Comparison of ENCODE assay signal across 37 cellular contexts in the genomic region with DNA sequence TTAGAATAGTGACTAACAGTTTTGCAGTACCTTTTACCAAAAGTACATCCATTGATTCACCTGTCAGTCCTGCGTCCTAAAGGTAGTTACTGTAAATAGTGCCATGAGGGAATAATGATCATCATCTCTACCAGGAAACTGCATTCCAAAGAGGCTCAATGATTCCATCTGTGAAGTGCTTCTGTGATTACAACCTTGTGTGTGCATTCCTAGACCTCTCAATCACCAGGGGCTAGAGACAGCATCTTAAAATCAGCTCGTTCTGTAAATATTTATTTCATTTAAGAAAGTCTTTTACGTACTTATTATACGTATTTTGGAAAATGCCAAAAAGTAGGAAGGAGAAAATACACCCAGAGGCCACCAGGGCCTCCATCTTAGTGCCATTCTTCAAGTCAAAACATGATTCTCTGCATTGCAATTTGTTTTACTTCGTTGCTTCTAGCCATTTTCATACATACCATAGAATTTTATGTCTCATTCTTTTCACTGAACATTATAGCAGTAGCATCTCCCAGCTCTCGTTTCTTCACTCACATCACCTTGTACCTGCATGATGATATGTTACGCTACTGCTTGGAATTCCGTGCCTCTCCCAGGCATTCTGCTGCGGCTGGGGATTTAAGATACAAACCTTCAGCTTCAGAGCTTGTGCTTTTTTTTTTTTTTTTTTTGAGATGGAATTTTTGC.
"Had no signal": no experiment of that assay in that cellular context is flagged by ENCODE, and none has a peak within 500 bp of the region (broad histone marks: within the 10 kb centered on the region; RNA-seq: fewer than 3 reads in every experiment).

No MANE protein-coding gene starts in this region.

- H3K36me3 ChIP-seq: brain microvascular endothelial cell, Peyer's patch, SJSA1 had no signal

- H3K9me2 ChIP-seq: SK-N-SH had no signal

- H3K36me3 Mint-ChIP-seq: activated CD4-positive, alpha-beta memory T cell treated with anti-CD3 and anti-CD28 coated beads for 36 hours; activated CD8-positive, alpha-beta memory T cell treated with anti-CD3 and anti-CD28 coated beads, Interleukin-2, amount 10 ng/mL, durations not matched to agents 7 days and 5 days; activated naive CD4-positive, alpha-beta T cell treated with anti-CD3 and anti-CD28 coated beads, Interleukin-2, amount 10 ng/mL, durations not matched to agents 7 days and 5 days; activated naive CD8-positive, alpha-beta T cell had no signal

- DNase-seq: activated B cell treated with CpG ODN at 0.5 μM for 24 hours; activated CD4-positive, alpha-beta memory T cell treated with anti-CD3 and anti-CD28 coated beads for 36 hours; activated CD4-positive, alpha-beta T cell treated with anti-CD3 and anti-CD28 coated beads for 4 hours; activated CD4-positive, alpha-beta T cell treated with anti-CD3 and anti-CD28 coated beads, Interleukin-2, amount 50 U/mL, for 1 hour; activated CD4-positive, CD25-positive, alpha-beta regulatory T cell treated with anti-CD3 and anti-CD28 coated beads, Interleukin-2, amount 50 U/mL, for 72 hours; activated CD8-positive, alpha-beta memory T cell treated with anti-CD3 and anti-CD28 coated beads for 24 hours; activated CD8-positive, alpha-beta memory T cell treated with anti-CD3 and anti-CD28 coated beads, Interleukin-2, amount 10 ng/mL, durations not matched to agents 7 days and 5 days; activated CD8-positive, alpha-beta memory T cell treated with anti-CD3 and anti-CD28 coated beads, Interleukin-2, amount 50 U/mL, for 48 hours; activated effector memory CD4-positive, alpha-beta T cell treated with Interleukin-2 at 50 U/mL for 16 hours; activated naive CD4-positive, alpha-beta T cell treated with anti-CD3 and anti-CD28 coated beads, Interleukin-2, amount 10 ng/mL, durations not matched to agents 7 days and 5 days; activated naive CD8-positive, alpha-beta T cell treated with anti-CD3 and anti-CD28 coated beads, Interleukin-2, amount 50 U/mL, for 24 hours; activated T-cell treated with anti-CD3 and anti-CD28 coated beads, Interleukin-2, amount 50 U/mL, for 48 hours; anterior cingulate cortex; brain microvascular endothelial cell; central memory CD4-positive, alpha-beta T cell; Kasumi-1; KBM-7; MM.1S; MV-4-11; NCI-H1092; NCI-H1436 treated with DMSO at 0.1 percent for 48 hours; NCI-H1694 treated with DMSO at 0.1 percent for 48 hours; NCI-H2029; NCI-H345; NCI-H526; NCI-H748 treated with DMSO at 0.1 percent for 48 hours; NK-92 treated with Interleukin-12 subunit alpha and Interleukin-12 subunit beta, amount 100 ng/mL, for 24 hours; PC-3; Peyer's patch; RPMI8226; SHP77 treated with DMSO at 0.1 percent for 48 hours; SK-N-SH; T-helper 2 cell; T-helper 9 cell had no signal

- H3K4me3 ChIP-seq: Peyer's patch, SJSA1 had no signal

- H3K9ac ChIP-seq: SK-N-SH had no signal

- H3K9me3 ChIP-seq: Peyer's patch, SK-N-SH had no signal

- ATAC-seq: activated CD8-positive, alpha-beta memory T cell treated with anti-CD3 and anti-CD28 coated beads, Interleukin-2, amount 10 ng/mL, durations not matched to agents 7 days and 5 days; activated naive CD8-positive, alpha-beta T cell treated with anti-CD3 and anti-CD28 coated beads, Interleukin-2, amount 50 U/mL, for 24 hours; PC-3 had no signal

- H3K4me1 Mint-ChIP-seq: activated naive CD4-positive, alpha-beta T cell treated with anti-CD3 and anti-CD28 coated beads, Interleukin-2, amount 10 ng/mL, durations not matched to agents 7 days and 5 days; activated naive CD8-positive, alpha-beta T cell treated with anti-CD3 and anti-CD28 coated beads, Interleukin-2, amount 50 U/mL, for 24 hours had no signal

- H3K27ac ChIP-seq: brain microvascular endothelial cell, Peyer's patch, SJSA1, VCaP had no signal

- H3K27me3 ChIP-seq: brain microvascular endothelial cell, Peyer's patch had no signal

- H3K4me3 Mint-ChIP-seq: activated B cell treated with CpG ODN at 0.5 μM for 24 hours; activated CD4-positive, alpha-beta memory T cell treated with anti-CD3 and anti-CD28 coated beads for 36 hours; activated CD8-positive, alpha-beta memory T cell treated with anti-CD3 and anti-CD28 coated beads, Interleukin-2, amount 10 ng/mL, durations not matched to agents 7 days and 5 days; activated naive CD4-positive, alpha-beta T cell treated with anti-CD3 and anti-CD28 coated beads, Interleukin-2, amount 10 ng/mL, durations not matched to agents 7 days and 5 days; activated naive CD8-positive, alpha-beta T cell; activated naive CD8-positive, alpha-beta T cell treated with anti-CD3 and anti-CD28 coated beads, Interleukin-2, amount 50 U/mL, for 24 hours had no signal

- H3K4me2 ChIP-seq: SK-N-SH had no signal

- H3K9me3 Mint-ChIP-seq: activated B cell treated with CpG ODN at 0.5 μM for 24 hours; activated CD4-positive, alpha-beta memory T cell treated with anti-CD3 and anti-CD28 coated beads for 36 hours; activated naive CD4-positive, alpha-beta T cell treated with anti-CD3 and anti-CD28 coated beads, Interleukin-2, amount 10 ng/mL, durations not matched to agents 7 days and 5 days; activated naive CD8-positive, alpha-beta T cell treated with anti-CD3 and anti-CD28 coated beads, Interleukin-2, amount 50 U/mL, for 24 hours had no signal

- H3K4me1 ChIP-seq: Peyer's patch, SJSA1 had no signal

- H3K27ac Mint-ChIP-seq: activated B cell treated with CpG ODN at 0.5 μM for 24 hours; activated CD4-positive, alpha-beta memory T cell treated with anti-CD3 and anti-CD28 coated beads for 36 hours; activated CD8-positive, alpha-beta memory T cell treated with anti-CD3 and anti-CD28 coated beads, Interleukin-2, amount 10 ng/mL, durations not matched to agents 7 days and 5 days; activated naive CD4-positive, alpha-beta T cell treated with anti-CD3 and anti-CD28 coated beads, Interleukin-2, amount 10 ng/mL, durations not matched to agents 7 days and 5 days; activated naive CD8-positive, alpha-beta T cell; activated naive CD8-positive, alpha-beta T cell treated with anti-CD3 and anti-CD28 coated beads, Interleukin-2, amount 50 U/mL, for 24 hours had no signal
